In genomic region chr7:13411641-13412040, GRCh38 we compare ENCODE assay signal across 15 cellular contexts.
A peak's percentile ranks its signal among the peaks of the same experiment; 100 is the strongest.
DNase-seq lines count a peak whose midpoint lies in the region; ATAC-seq and TF ChIP-seq lines count a peak whose summit lies in the region.
"Had no signal": no experiment of that assay in that cellular context is flagged by ENCODE, and none has a peak within 500 bp of the region (broad histone marks: within the 10 kb centered on the region; RNA-seq: fewer than 3 reads in every experiment).

No MANE protein-coding gene starts in this region.

- ATAC-seq in GM19452 (IDR thresholded peaks at IDR 0.05; ENCODE audit: unreplicated experiment) = no peak
- ATAC-seq in HG03460 (IDR thresholded peaks at IDR 0.05; ENCODE audit: unreplicated experiment) = no peak
- ATAC-seq: PC-3 had no signal

- no peaks in the 10 kb centered on the region for H3K9me3 ChIP-seq in smooth muscle cell (replicated peaks; ENCODE audit: low read depth)

- no peaks in the 10 kb centered on the region for H4K20me1 ChIP-seq in smooth muscle cell (ENCODE audit: low read depth)

- H3F3A ChIP-seq in smooth muscle cell (ENCODE audit: low read depth) = no peaks in the 10 kb centered on the region

- no peak overlapping the region for H3K27ac ChIP-seq in smooth muscle cell (ENCODE audit: low read depth)
- H3K27ac ChIP-seq: GM23248 had no signal

- peak; percentile 97 for DNase-seq in DMS 273 (lab: John Stamatoyannopoulos, UW; ENCODE audit: unreplicated experiment)
- DNase-seq in NCI-H146 (lab: John Stamatoyannopoulos, UW) = peak; percentile 87
- peak; percentile 55 to 81 for DNase-seq in NCI-H446 (lab: John Stamatoyannopoulos, UW)
- DNase-seq in cerebellar cortex (ENCODE audit: low spot score) = peak; percentile 96
- no peak for DNase-seq in smooth muscle cell (lab: John Stamatoyannopoulos, UW; ENCODE audit: unreplicated experiment)
- DNase-seq in AML-193 (lab: John Stamatoyannopoulos, UW) = no peak
- DNase-seq: DMS79, GM23248, KG1, NCI-H187, NCI-H226, NCI-H748 treated with DMSO at 0.1 percent for 48 hours, PC-3 had no signal

- no peak overlapping the region for H3K9ac ChIP-seq in smooth muscle cell (ENCODE audit: low read depth)
- H3K9ac ChIP-seq: GM23248 had no signal

- no peak for TF ChIP-seq CTCF in smooth muscle cell (IDR thresholded peaks at IDR 0.05; ENCODE audit: borderline replicate concordance, insufficient read depth, poor library complexity, severe bottlenecking)

- H3K4me3 ChIP-seq in smooth muscle cell = no peak overlapping the region
- H3K4me3 ChIP-seq: GM23248 had no signal

- no peak overlapping the region for H3K4me2 ChIP-seq in smooth muscle cell

- no peaks in the 10 kb centered on the region for H3K4me1 ChIP-seq in smooth muscle cell (ENCODE audit: low read depth)

- H3K36me3 ChIP-seq in smooth muscle cell (ENCODE audit: low read depth) = no peaks in the 10 kb centered on the region

- 86% methylated on average over 4 of the region's 4 CpGs for WGBS in smooth muscle cell (ENCODE audit: low lambda C conversion rate)

- no peak overlapping the region for H2AFZ ChIP-seq in smooth muscle cell (ENCODE audit: low read depth)
- H2AFZ ChIP-seq: GM23248 had no signal

- no peaks in the 10 kb centered on the region for H3K79me2 ChIP-seq in smooth muscle cell (ENCODE audit: low read depth)

- no peaks in the 10 kb centered on the region for H3K27me3 ChIP-seq in smooth muscle cell (ENCODE audit: low read depth)

Comparison
In these comparisons a context has a peak if more than half of its experiments do, and no peak if none do; other contexts are left out.
1. DNase-seq: peak in DMS 273 (single experiment), NCI-H146 (single experiment), NCI-H446 (2 of 2) and cerebellar cortex (single experiment); none in smooth muscle cell (single experiment) and AML-193 (0 of 2).